8 cellular contexts compared by ENCODE assay signal in the genomic region with DNA sequence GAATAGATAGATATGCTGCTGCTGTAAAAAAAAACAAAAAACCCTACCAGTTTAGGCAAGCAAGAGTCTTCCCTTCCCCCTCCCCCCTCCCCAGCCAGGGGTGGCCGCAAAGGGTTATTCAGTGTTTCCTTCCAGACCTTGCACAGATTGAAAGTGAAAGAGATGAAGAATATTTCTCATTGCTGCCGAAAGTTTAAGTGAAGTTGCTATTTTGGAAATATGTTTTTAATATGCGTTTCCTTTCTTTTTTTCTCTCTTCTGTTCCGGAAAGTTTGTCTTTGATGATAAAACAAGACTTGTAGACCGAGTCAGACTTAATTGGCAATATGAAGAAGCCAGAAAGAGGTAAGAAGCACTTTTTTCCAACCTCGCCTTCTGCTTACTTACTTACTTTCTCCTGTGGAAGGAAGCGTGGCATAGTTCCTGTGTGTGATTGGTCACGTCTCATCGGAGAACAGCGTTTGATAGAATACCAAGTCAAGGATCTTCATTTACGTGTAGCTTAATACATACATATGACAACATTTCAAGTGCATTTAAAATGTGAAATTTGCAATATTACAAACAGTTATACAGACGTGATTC. TPM values are rescaled to one million over a fixed set of nuclear protein-coding genes. Genes with fewer than 3 reads are reported as not detected.
DNase-seq lines count a peak whose midpoint lies in the region; ATAC-seq and TF ChIP-seq lines count a peak whose summit lies in the region.

No MANE protein-coding gene starts in this region.

- no peaks in the 10 kb centered on the region for H3K9me3 ChIP-seq in CD8-positive, alpha-beta memory T cell (ENCODE audit: low read length)
- H3K9me3 ChIP-seq in OCI-LY1 (ENCODE audit: low read length) (no peaks in the 10 kb centered on the region), smooth muscle cell (replicated peaks; ENCODE audit: low read depth) (peaks cover 4% of the 10 kb centered on the region), MG63 (no peaks in the 10 kb centered on the region)

- H3K9me2 ChIP-seq in OCI-LY1 (ENCODE audit: low read depth, low read length): no peaks in the 10 kb centered on the region

- H3K4me2 ChIP-seq in OCI-LY1 (ENCODE audit: low read length) (peak overlapping the region; percentile 67), smooth muscle cell (no peak overlapping the region)

- H3K4me1 Mint-ChIP-seq in CD8-positive, alpha-beta memory T cell: peaks cover 38 to 65% (median 64%) of the 10 kb centered on the region in 3 donors

- H4K20me1 ChIP-seq in OCI-LY1 (ENCODE audit: insufficient read depth, low read length): no peaks in the 10 kb centered on the region
- H4K20me1 ChIP-seq in smooth muscle cell (ENCODE audit: low read depth): no peaks in the 10 kb centered on the region

- no peak for TF ChIP-seq CTCF in OCI-LY1 (IDR thresholded peaks at IDR 0.05; ENCODE audit: low read length)
- TF ChIP-seq CTCF in smooth muscle cell (IDR thresholded peaks at IDR 0.05; ENCODE audit: borderline replicate concordance, insufficient read depth, poor library complexity, severe bottlenecking): no peak

- peaks cover 0 to 43% (median 7%) of the 10 kb centered on the region in 3 donors for H3K36me3 Mint-ChIP-seq in CD8-positive, alpha-beta memory T cell

- H3K79me2 ChIP-seq in OCI-LY1 (ENCODE audit: insufficient read depth, low read length) (no peaks in the 10 kb centered on the region), smooth muscle cell (ENCODE audit: low read depth) (no peaks in the 10 kb centered on the region)

- POLR2A ChIA-PET in CD8-positive, alpha-beta memory T cell (lab: Charles Lee): interaction anchor here (2.3 kb wide), 1 partner anchor 12 kb away, joined by 19 read pairs; no protein-coding TSS in a partner anchor

- no peaks in the 10 kb centered on the region for H3K36me3 ChIP-seq in CD8-positive, alpha-beta memory T cell (ENCODE audit: insufficient read depth, low read length)
- H3K36me3 ChIP-seq in OCI-LY1 (ENCODE audit: insufficient read depth, low read length) (no peaks in the 10 kb centered on the region), smooth muscle cell (ENCODE audit: low read depth) (no peaks in the 10 kb centered on the region), MG63 (no peaks in the 10 kb centered on the region)

- H3K27me3 ChIP-seq in CD8-positive, alpha-beta memory T cell (ENCODE audit: insufficient read depth, low read length, poor library complexity, severe bottlenecking): no peaks in the 10 kb centered on the region
- H3K27me3 ChIP-seq in OCI-LY1 (ENCODE audit: insufficient read depth, low read length) (no peaks in the 10 kb centered on the region), smooth muscle cell (ENCODE audit: low read depth) (no peaks in the 10 kb centered on the region), MG63 (no peaks in the 10 kb centered on the region)

- H3K4me1 ChIP-seq in CD8-positive, alpha-beta memory T cell (ENCODE audit: insufficient read depth, low read length): peaks cover 29% of the 10 kb centered on the region
- peaks cover 27% of the 10 kb centered on the region for H3K4me1 ChIP-seq in OCI-LY1 (ENCODE audit: insufficient read depth, low read length, severe bottlenecking)
- no peaks in the 10 kb centered on the region for H3K4me1 ChIP-seq in smooth muscle cell (ENCODE audit: low read depth)

- peak overlapping the region; percentile 59 for H3K27ac ChIP-seq in CD8-positive, alpha-beta memory T cell (ENCODE audit: low read depth, low read length)
- H3K27ac ChIP-seq in OCI-LY1 (ENCODE audit: low read depth, low read length, poor library complexity, severe bottlenecking) (peak overlapping the region; percentile 87), smooth muscle cell (ENCODE audit: low read depth) (no peak overlapping the region)

- peak overlapping the region; percentile 88 to 98 (median 94) for H3K27ac Mint-ChIP-seq in CD8-positive, alpha-beta memory T cell

- no peak overlapping the region for H2AFZ ChIP-seq in OCI-LY1 (ENCODE audit: low read length)
- H2AFZ ChIP-seq in smooth muscle cell (ENCODE audit: low read depth): no peak overlapping the region

- no peaks in the 10 kb centered on the region for H3K27me3 Mint-ChIP-seq in CD8-positive, alpha-beta memory T cell

- H3F3A ChIP-seq in OCI-LY1 (ENCODE audit: insufficient read depth, low read length): no peaks in the 10 kb centered on the region
- peaks cover 3% of the 10 kb centered on the region for H3F3A ChIP-seq in smooth muscle cell (ENCODE audit: low read depth)

- DNase-seq in CD8-positive, alpha-beta memory T cell: peak in 4 of 5 donors; percentile 43 to 71 (median 61)
- peak; percentile 69 for DNase-seq in central memory CD4-positive, alpha-beta T cell
- DNase-seq in stimulated activated CD4-positive, alpha-beta T cell treated with anti-CD3 and anti-CD28 coated beads, Interleukin-4, amount 100 ng/mL, for 24 hours: peak; percentile 73
- no peak for DNase-seq in smooth muscle cell (lab: John Stamatoyannopoulos, UW; ENCODE audit: unreplicated experiment)
- DNase-seq in NCI-H446 treated with DMSO at 0.1 percent for 48 hours (lab: John Stamatoyannopoulos, UW): no peak
- DNase-seq in MG63: no peak

- 90% methylated on average over 12 of the region's 12 CpGs for WGBS in smooth muscle cell (ENCODE audit: low lambda C conversion rate)

- ATAC-seq in GM21526 (IDR thresholded peaks at IDR 0.05; ENCODE audit: low FRiP score, unreplicated experiment): peak; percentile 72

- peak overlapping the region; percentile 72 for H3K4me3 ChIP-seq in CD8-positive, alpha-beta memory T cell (ENCODE audit: low read length)
- H3K4me3 ChIP-seq in OCI-LY1 (ENCODE audit: low read depth, low read length, poor library complexity, severe bottlenecking) (peak overlapping the region; percentile 62), smooth muscle cell (no peak overlapping the region), MG63 (no peak overlapping the region)

- H3K9me3 Mint-ChIP-seq in CD8-positive, alpha-beta memory T cell: no peaks in the 10 kb centered on the region

- peak overlapping the region; percentile 89 to 99 (median 92) for H3K4me3 Mint-ChIP-seq in CD8-positive, alpha-beta memory T cell

- peak overlapping the region; percentile 63 for H3K9ac ChIP-seq in OCI-LY1 (ENCODE audit: low read length)
- no peak overlapping the region for H3K9ac ChIP-seq in smooth muscle cell (ENCODE audit: low read depth)

- CTCF ChIA-PET in CD8-positive, alpha-beta memory T cell (lab: Charles Lee): interaction anchor here (0.9 to 2.8 kb wide), 6 partner anchors 12 to 21 kb away, joined by 3 to 8 read pairs (median 5); no protein-coding TSS in a partner anchor

RNA-seq across cellular contexts. Expression of gene CLCN4, which starts 58.4 kb away (rescaled TPM):
- under 1 TPM; 0.04 to 0.20 TPM for total RNA-seq in CD8-positive, alpha-beta memory T cell
- not detected for polyA plus RNA-seq in CD8-positive, alpha-beta memory T cell
- 2.5 and 3.0 TPM in 2 replicates for total RNA-seq in smooth muscle cell
- polyA plus RNA-seq in smooth muscle cell: 2.1 and 3.1 TPM in 2 replicates
- total RNA-seq in MG63 (2014; rRNA removed; shearing (Covaris generic); ENCODE audit: low replicate concordance): 2.3 and 7.1 TPM in 2 replicates

Comparison
In these comparisons a context has a peak if more than half of its experiments do, and no peak if none do; other contexts are left out.
1. DNase-seq: peak in CD8-positive, alpha-beta memory T cell (4 of 5), central memory CD4-positive, alpha-beta T cell (single experiment) and stimulated activated CD4-positive, alpha-beta T cell treated with anti-CD3 and anti-CD28 coated beads, Interleukin-4, amount 100 ng/mL, for 24 hours (single experiment); none in smooth muscle cell (single experiment), NCI-H446 treated with DMSO at 0.1 percent for 48 hours (single experiment) and MG63 (single experiment).
2. H3K4me3 ChIP-seq: peak in CD8-positive, alpha-beta memory T cell (single experiment) and OCI-LY1 (single experiment); none in smooth muscle cell (single experiment) and MG63 (single experiment).